Comparison of ENCODE assay signal across 10 cellular contexts in genomic region chr2:16652296-16653082, GRCh38. TPM values are rescaled to one million over a fixed set of nuclear protein-coding genes. Genes with fewer than 3 reads are reported as not detected.
A peak's percentile ranks its signal among the peaks of the same experiment; 100 is the strongest.
DNase-seq lines count a peak whose midpoint lies in the region; ATAC-seq and TF ChIP-seq lines count a peak whose summit lies in the region.
"Had no signal": no experiment of that assay in that cellular context is flagged by ENCODE, and none has a peak within 500 bp of the region (broad histone marks: within the 10 kb centered on the region; RNA-seq: fewer than 3 reads in every experiment).

No MANE protein-coding gene starts in this region.

- POLR2A ChIA-PET in activated B cell treated with CpG ODN at 0.5 μM for 24 hours (lab: Charles Lee), result interaction anchor here (1.0 to 8.7 kb wide), 4 partner anchors 9 to 24 kb away, joined by 3 to 84 read pairs (median 6); no protein-coding TSS in a partner anchor

- H3K27me3 Mint-ChIP-seq in activated B cell treated with CpG ODN at 0.5 μM for 24 hours, result no peaks in the 10 kb centered on the region
- no peaks in the 10 kb centered on the region for H3K27me3 Mint-ChIP-seq in natural killer cell (ENCODE audit: low read depth in 2 of 2)
- no peaks in the 10 kb centered on the region for H3K27me3 Mint-ChIP-seq in type B pancreatic cell

- H3K9me3 Mint-ChIP-seq in activated B cell treated with CpG ODN at 0.5 μM for 24 hours (no peaks in the 10 kb centered on the region), natural killer cell (no peaks in the 10 kb centered on the region), type B pancreatic cell (no peaks in the 10 kb centered on the region)

- intact Hi-C loops in activated B cell treated with CpG ODN at 0.5 μM for 24 hours (cut with micrococcal nuclease) (loop anchor here (1.0 kb wide), 2 partner anchors 61 to 77 kb away; no protein-coding TSS in a partner anchor), natural killer cell (cut with micrococcal nuclease) (no loop called here)

- H3K4me3 ChIP-seq in fibroblast of pulmonary artery (replicated peaks; ENCODE audit: low read depth, low read length), result no peak overlapping the region

- TF ChIP-seq CTCF in activated B cell treated with CpG ODN at 0.5 μM for 24 hours (IDR thresholded peaks at IDR 0.05) (no peak), fibroblast of pulmonary artery (IDR thresholded peaks at IDR 0.05; ENCODE audit: low read length, missing control alignments) (no peak), natural killer cell (IDR thresholded peaks at IDR 0.05) (no peak), type B pancreatic cell (conservative IDR thresholded peaks at IDR 0.05) (no peak)

- H3K36me3 Mint-ChIP-seq in activated B cell treated with CpG ODN at 0.5 μM for 24 hours (ENCODE audit: low read depth) (peaks cover 56% of the 10 kb centered on the region), natural killer cell (no peaks in the 10 kb centered on the region), type B pancreatic cell (no peaks in the 10 kb centered on the region)

- DNase-seq in activated B cell treated with CpG ODN at 0.5 μM for 24 hours, result no peak
- DNase-seq in fibroblast of pulmonary artery (ENCODE audit: low read depth), result peak; percentile 29
- no peak for DNase-seq in natural killer cell
- no peak for DNase-seq in type B pancreatic cell (ENCODE audit: extremely low spot score, unreplicated experiment)
- no peak for DNase-seq in NCI-H2171 treated with DMSO at 0.1 percent for 48 hours (lab: John Stamatoyannopoulos, UW)
- DNase-seq: amniotic stem cell, PC-3 had no signal

- ATAC-seq in activated B cell treated with CpG ODN at 0.5 μM for 24 hours (ENCODE audit: low read depth), result no peak
- ATAC-seq in natural killer cell, result no peak
- no peak for ATAC-seq in GM18867 (IDR thresholded peaks at IDR 0.05; ENCODE audit: unreplicated experiment)
- ATAC-seq in HG03469 (IDR thresholded peaks at IDR 0.05; ENCODE audit: unreplicated experiment), result no peak
- ATAC-seq: activated CD4-positive, CD25-positive, alpha-beta regulatory T cell treated with anti-CD3 and anti-CD28 coated beads, Interleukin-2, amount 50 U/mL, for 24 hours; PC-3 had no signal

- CTCF ChIA-PET in activated B cell treated with CpG ODN at 0.5 μM for 24 hours (lab: Charles Lee), result interaction anchor here (1.2 to 2.4 kb wide), 2 partner anchors 16 to 104 kb away, joined by 4 to 11 read pairs; no protein-coding TSS in a partner anchor

- H3K27ac Mint-ChIP-seq in activated B cell treated with CpG ODN at 0.5 μM for 24 hours (peak overlapping the region; percentile 89), natural killer cell (peak overlapping the region; percentile 73 to 93), type B pancreatic cell (peak overlapping the region; percentile 46)

- peaks cover 99% of the 10 kb centered on the region for H3K4me1 Mint-ChIP-seq in activated B cell treated with CpG ODN at 0.5 μM for 24 hours
- H3K4me1 Mint-ChIP-seq in natural killer cell, result peaks cover 97 to 98% of the 10 kb centered on the region in 2 donors
- H3K4me1 Mint-ChIP-seq in type B pancreatic cell (ENCODE audit: unreplicated experiment), result peaks cover 43% of the 10 kb centered on the region

- H3K4me3 Mint-ChIP-seq in activated B cell treated with CpG ODN at 0.5 μM for 24 hours (peak overlapping the region; percentile 6), natural killer cell (peak overlapping the region; percentile 21), type B pancreatic cell (peak overlapping the region; percentile 58)

RNA-seq across cellular contexts. Expression of gene CYRIA, which starts 13.1 kb away (rescaled TPM):
- 72.7 and 76.1 TPM in 2 replicates for total RNA-seq in activated B cell treated with CpG ODN at 0.5 μM for 24 hours
- total RNA-seq in natural killer cell, result 10 to 100 TPM; 37.4 to 54.8 (median 38.5) TPM
- 6.5 and 28.2 TPM in 2 replicates for total RNA-seq in type B pancreatic cell (ENCODE audit: low replicate concordance)

Comparison
In these comparisons a context has a peak if more than half of its experiments do, and no peak if none do; other contexts are left out.
1. H3K4me3 Mint-ChIP-seq: peak in every context shown above with its lines; median percentile 58 in type B pancreatic cell; 21 in natural killer cell; 6 in activated B cell treated with CpG ODN at 0.5 μM for 24 hours.